11 cellular contexts compared by ENCODE assay signal in genomic region chr6:127518212-127518709, GRCh38. TPM values are rescaled to one million over a fixed set of nuclear protein-coding genes. Genes with fewer than 3 reads are reported as not detected.
DNase-seq lines count a peak whose midpoint lies in the region; ATAC-seq, FAIRE-seq and TF ChIP-seq lines count a peak whose summit lies in the region.
"Had no signal": no experiment of that assay in that cellular context is flagged by ENCODE, and none has a peak within 500 bp of the region (broad histone marks: within the 10 kb centered on the region; RNA-seq: fewer than 3 reads in every experiment).

No MANE protein-coding gene starts in this region.

- ATAC-seq in CD4-positive, alpha-beta T cell (ENCODE audit: poor library complexity): no peak
- ATAC-seq in activated T-helper 17 cell treated with anti-CD3 and anti-CD28 coated beads, Interleukin-2, amount 50 U/mL, for 72 hours (replicated peaks): no peak
- ATAC-seq in HG03460 (IDR thresholded peaks at IDR 0.05; ENCODE audit: unreplicated experiment): no peak
- no peak for ATAC-seq in HG03196 (IDR thresholded peaks at IDR 0.05; ENCODE audit: unreplicated experiment)

- FAIRE-seq in H54 (lab: Jason Lieb, UNC): no peak
- FAIRE-seq: TTC549, urothelium cell line had no signal

- H3K27ac Mint-ChIP-seq in CD4-positive, alpha-beta T cell: no peak overlapping the region
- H3K27ac Mint-ChIP-seq in activated T-helper 17 cell treated with anti-CD3 and anti-CD28 coated beads, Interleukin-2, amount 50 U/mL, for 72 hours: peak overlapping the region; percentile 88

- no peak for TF ChIP-seq CTCF in CD4-positive, alpha-beta T cell (IDR thresholded peaks at IDR 0.05)

- peaks cover 17% of the 10 kb centered on the region for H3K4me1 ChIP-seq in HUES64 (ENCODE audit: insufficient read depth, low read length)

- no peaks in the 10 kb centered on the region for H3K9me3 ChIP-seq in CD4-positive, alpha-beta T cell (ENCODE audit: control insufficient read depth, low read length)
- no peaks in the 10 kb centered on the region for H3K9me3 ChIP-seq in HUES64 (ENCODE audit: insufficient read depth, low read depth, low read length)

- CTCF ChIA-PET in CD4-positive, alpha-beta T cell (lab: Charles Lee): interaction anchor here (1.5 to 3.7 kb wide), 2 partner anchors 20 to 47 kb away, joined by 3 to 18 read pairs; no protein-coding TSS in a partner anchor

- no peak for DNase-seq in CD4-positive, alpha-beta T cell
- DNase-seq in kidney tubule cell (ENCODE audit: low spot score) (peak; percentile 40), H54 (ENCODE audit: insufficient read length, low spot score) (no peak), Kasumi-1 (lab: John Stamatoyannopoulos, UW) (no peak)
- DNase-seq: effector CD4-positive, alpha-beta T cell had no signal

- H3K27ac ChIP-seq in CD4-positive, alpha-beta T cell (ENCODE audit: low read depth, low read length): no peak overlapping the region
- no peak overlapping the region; the same call in 1 of the 2 replicates for H3K27ac ChIP-seq in HUES64 (ENCODE audit: low read depth, low read length)

- no peaks in the 10 kb centered on the region for H3K36me3 Mint-ChIP-seq in CD4-positive, alpha-beta T cell (ENCODE audit: low read depth)
- peaks cover 28% of the 10 kb centered on the region for H3K36me3 Mint-ChIP-seq in activated T-helper 17 cell treated with anti-CD3 and anti-CD28 coated beads, Interleukin-2, amount 50 U/mL, for 72 hours (ENCODE audit: low read depth)

- H3K27me3 ChIP-seq in CD4-positive, alpha-beta T cell (ENCODE audit: control insufficient read depth, insufficient read depth, low read length): peaks cover 48% of the 10 kb centered on the region
- H3K27me3 ChIP-seq in HUES64 (ENCODE audit: insufficient read depth, low read length): peaks cover 33% of the 10 kb centered on the region

- peaks cover 5% of the 10 kb centered on the region; the same call in 1 of the 2 replicates for H3K36me3 ChIP-seq in HUES64 (ENCODE audit: insufficient read depth, low read length)

- no peak for TF ChIP-seq POLR2A in H54 (IDR thresholded peaks at IDR 0.05; ENCODE audit: low read depth, low read length)

- H3K4me3 ChIP-seq in HUES64 (ENCODE audit: low read length): peak overlapping the region; percentile 81

- H3K27me3 Mint-ChIP-seq in CD4-positive, alpha-beta T cell: peaks cover 55% of the 10 kb centered on the region
- H3K27me3 Mint-ChIP-seq in activated T-helper 17 cell treated with anti-CD3 and anti-CD28 coated beads, Interleukin-2, amount 50 U/mL, for 72 hours: peaks cover 15% of the 10 kb centered on the region

- no peaks in the 10 kb centered on the region for H3K9me3 Mint-ChIP-seq in CD4-positive, alpha-beta T cell
- H3K9me3 Mint-ChIP-seq in activated T-helper 17 cell treated with anti-CD3 and anti-CD28 coated beads, Interleukin-2, amount 50 U/mL, for 72 hours: no peaks in the 10 kb centered on the region

- 6% methylated on average over 10 of the region's 10 CpGs for WGBS in HUES64

- peak overlapping the region; percentile 59 for H3K4me3 Mint-ChIP-seq in CD4-positive, alpha-beta T cell
- peak overlapping the region; percentile 90 for H3K4me3 Mint-ChIP-seq in activated T-helper 17 cell treated with anti-CD3 and anti-CD28 coated beads, Interleukin-2, amount 50 U/mL, for 72 hours

- H3K9ac ChIP-seq in HUES64 (ENCODE audit: low read depth, low read length): peak overlapping the region; percentile 79; the same call in 1 of the 2 replicates

- intact Hi-C loops in CD4-positive, alpha-beta T cell (cut with DNase I, micrococcal nuclease): loop anchor here in 1 of 2 experiments (10.0 kb wide), 1 partner anchor 1007 kb away; the partner anchor contains the start of gene PTPRK

- POLR2A ChIA-PET in CD4-positive, alpha-beta T cell (lab: Charles Lee): no interaction called here

- peaks cover 38% of the 10 kb centered on the region for H3K4me1 Mint-ChIP-seq in CD4-positive, alpha-beta T cell (ENCODE audit: low read depth)
- peaks cover 26% of the 10 kb centered on the region for H3K4me1 Mint-ChIP-seq in activated T-helper 17 cell treated with anti-CD3 and anti-CD28 coated beads, Interleukin-2, amount 50 U/mL, for 72 hours

RNA-seq across cellular contexts. Expression of gene C6orf58, which starts 58.7 kb away (rescaled TPM):
- total RNA-seq in CD4-positive, alpha-beta T cell: not detected
- not detected for polyA plus RNA-seq in HUES64 (2013, experiment 1 of 2)
- not detected for polyA plus RNA-seq in HUES64 (2013, experiment 2 of 2)
- not detected for total RNA-seq in activated T-helper 17 cell treated with anti-CD3 and anti-CD28 coated beads, Interleukin-2, amount 50 U/mL, for 72 hours

RNA-seq across cellular contexts. Expression of gene KIAA0408, which starts 59.1 kb away (rescaled TPM):
- 1 to 10 TPM; 1.0 to 1.3 TPM for total RNA-seq in CD4-positive, alpha-beta T cell
- polyA plus RNA-seq in HUES64 (2013, experiment 1 of 2): 6.2 TPM
- 4.2 TPM for polyA plus RNA-seq in HUES64 (2013, experiment 2 of 2)
- 10 to 100 TPM; 10.8 to 13.8 TPM for total RNA-seq in activated T-helper 17 cell treated with anti-CD3 and anti-CD28 coated beads, Interleukin-2, amount 50 U/mL, for 72 hours

Comparison
In these comparisons a context has a peak if more than half of its experiments do, and no peak if none do; other contexts are left out.
1. RNA of gene KIAA0408, which starts 59.1 kb away (total RNA-seq): 10.8 to 13.8 TPM in activated T-helper 17 cell treated with anti-CD3 and anti-CD28 coated beads, Interleukin-2, amount 50 U/mL, for 72 hours; 1.0 to 1.3 TPM in CD4-positive, alpha-beta T cell; every median in the first group is over 4 times any median in the second.